ENCODE assay signal across 1 cellular context in the genomic region with DNA sequence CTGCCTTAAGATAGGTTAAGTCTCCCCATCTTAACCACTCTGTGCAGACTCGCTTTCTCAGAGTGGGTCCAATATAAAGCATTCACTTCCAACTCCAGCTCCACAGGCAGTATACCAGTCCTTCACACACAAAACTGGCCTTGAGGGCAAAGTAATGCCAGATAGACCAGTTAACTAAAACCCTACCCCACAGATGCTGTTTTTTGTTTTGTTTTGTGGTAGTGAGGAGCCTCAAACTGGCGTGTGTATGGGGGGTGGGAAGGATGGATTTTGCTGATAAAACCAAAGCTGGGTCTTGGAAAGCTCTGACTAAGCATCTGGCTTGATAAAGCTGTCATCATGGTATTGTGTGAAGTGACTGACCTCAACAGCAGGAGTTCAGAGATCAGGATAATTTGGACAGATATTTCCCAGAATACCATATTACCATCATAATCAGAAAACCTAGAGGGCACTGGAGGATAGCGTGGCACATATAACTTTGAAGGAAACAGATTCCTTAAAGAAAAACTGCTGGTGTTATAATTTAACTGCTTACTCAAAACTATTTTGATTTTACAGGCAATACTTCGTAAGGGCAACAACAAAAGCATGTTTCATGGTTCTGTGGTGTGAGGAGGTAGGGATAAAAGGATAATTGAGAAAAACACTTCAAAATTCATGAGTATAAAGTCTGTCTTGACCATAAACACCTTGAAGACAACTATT.
TF ChIP-seq lines count a peak whose summit lies in the region.

No MANE protein-coding gene starts in this region.

TF ChIP-seq in K562, 482 proteins besides CTCF, POLR2A, EP300 and RAD21 (continued from another document and continues in another):
- TF ChIP-seq ZBTB11 (CRISPR knock-in tag; IDR thresholded peaks at IDR 0.05) (peak in 1 of 3 experiments; percentile 76; a peak in 2 of 6 replicates), HES1 (IDR thresholded peaks at IDR 0.05; ENCODE audit: low read depth) (peak; percentile 100), CREM (IDR thresholded peaks at IDR 0.05; ENCODE audit: low read depth) (peak; percentile 70), MGA (IDR thresholded peaks at IDR 0.05) (peak; percentile 30; the same call in 1 of the 2 replicates), ZNF518B (CRISPR knock-in tag; IDR thresholded peaks at IDR 0.05) (no peak), POLR2B (IDR thresholded peaks at IDR 0.05; ENCODE audit: low read depth, partially characterized antibody) (no peak), ZNF584 (CRISPR knock-in tag; IDR thresholded peaks at IDR 0.05; ENCODE audit: low read depth) (peak; percentile 69)
- TF ChIP-seq, protein P1, sequence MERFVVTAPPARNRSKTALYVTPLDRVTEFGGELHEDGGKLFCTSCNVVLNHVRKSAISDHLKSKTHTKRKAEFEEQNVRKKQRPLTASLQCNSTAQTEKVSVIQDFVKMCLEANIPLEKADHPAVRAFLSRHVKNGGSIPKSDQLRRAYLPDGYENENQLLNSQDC (CRISPR knock-in tag; IDR thresholded peaks at IDR 0.05) = no peak
- TF ChIP-seq, protein P2, sequence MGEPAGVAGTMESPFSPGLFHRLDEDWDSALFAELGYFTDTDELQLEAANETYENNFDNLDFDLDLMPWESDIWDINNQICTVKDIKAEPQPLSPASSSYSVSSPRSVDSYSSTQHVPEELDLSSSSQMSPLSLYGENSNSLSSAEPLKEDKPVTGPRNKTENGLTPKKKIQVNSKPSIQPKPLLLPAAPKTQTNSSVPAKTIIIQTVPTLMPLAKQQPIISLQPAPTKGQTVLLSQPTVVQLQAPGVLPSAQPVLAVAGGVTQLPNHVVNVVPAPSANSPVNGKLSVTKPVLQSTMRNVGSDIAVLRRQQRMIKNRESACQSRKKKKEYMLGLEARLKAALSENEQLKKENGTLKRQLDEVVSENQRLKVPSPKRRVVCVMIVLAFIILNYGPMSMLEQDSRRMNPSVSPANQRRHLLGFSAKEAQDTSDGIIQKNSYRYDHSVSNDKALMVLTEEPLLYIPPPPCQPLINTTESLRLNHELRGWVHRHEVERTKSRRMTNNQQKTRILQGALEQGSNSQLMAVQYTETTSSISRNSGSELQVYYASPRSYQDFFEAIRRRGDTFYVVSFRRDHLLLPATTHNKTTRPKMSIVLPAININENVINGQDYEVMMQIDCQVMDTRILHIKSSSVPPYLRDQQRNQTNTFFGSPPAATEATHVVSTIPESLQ (CRISPR knock-in tag; IDR thresholded peaks at IDR 0.05) = no peak
